1 cellular context compared by ENCODE assay signal in the genomic region with DNA sequence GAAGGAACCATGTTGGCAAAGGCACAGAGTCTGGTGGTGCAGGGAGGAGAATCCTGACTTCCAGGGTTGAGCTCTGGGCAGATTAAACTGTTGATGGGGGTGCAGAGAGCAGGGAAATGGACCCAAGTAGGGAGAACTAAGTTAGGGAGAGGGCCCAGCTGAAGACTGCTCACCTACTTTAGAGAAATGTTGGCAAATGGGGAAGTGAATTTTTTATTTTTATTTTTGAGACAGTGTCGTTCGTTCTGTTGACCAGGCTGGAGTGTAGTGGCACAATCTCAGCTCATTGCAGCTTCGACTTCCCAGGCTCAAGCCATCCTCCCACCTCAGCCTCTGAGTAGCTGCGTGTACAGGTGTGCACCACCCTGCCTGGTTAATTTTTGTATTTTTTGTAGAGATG.
TF ChIP-seq lines count a peak whose summit lies in the region.

No MANE protein-coding gene starts in this region.

TF ChIP-seq in K562, 482 proteins besides CTCF, POLR2A, EP300 and RAD21:
- TF ChIP-seq TAF15 (IDR thresholded peaks at IDR 0.05; ENCODE audit: low read depth, low read length) (no peak), SPI1 (IDR thresholded peaks at IDR 0.05; ENCODE audit: borderline replicate concordance, low read depth, low read length) (peak; percentile 36; the same call in 1 of the 2 replicates)
TF ChIP-seq in K562: peak in this region for 1.
